ENCODE assay signal across 26 cellular contexts in genomic region chr2:222761888-222762287, GRCh38.
"Had no signal": no experiment of that assay in that cellular context is flagged by ENCODE, and none has a peak within 500 bp of the region (broad histone marks: within the 10 kb centered on the region; RNA-seq: fewer than 3 reads in every experiment).

No MANE protein-coding gene starts in this region.

- H3K4me3 Mint-ChIP-seq: activated naive CD8-positive, alpha-beta T cell treated with anti-CD3 and anti-CD28 coated beads for 36 hours; memory B cell; naive thymus-derived CD8-positive, alpha-beta T cell; stimulated activated naive B cell treated with anti-CD40 and anti-IgM and Interleukin-4, amounts not matched to agents 10 μg/mL and 1 μg/mL and 100 μg/mL, for 72 hours had no signal

- H3K4me1 Mint-ChIP-seq: activated naive CD8-positive, alpha-beta T cell treated with anti-CD3 and anti-CD28 coated beads for 36 hours; memory B cell; naive thymus-derived CD8-positive, alpha-beta T cell; stimulated activated naive B cell treated with anti-CD40 and anti-IgM and Interleukin-4, amounts not matched to agents 10 μg/mL and 1 μg/mL and 100 μg/mL, for 72 hours had no signal

- DNase-seq: activated CD4-positive, alpha-beta T cell treated with anti-CD3 and anti-CD28 coated beads for 48 hours; activated CD4-positive, alpha-beta T cell treated with anti-CD3 and anti-CD28 coated beads, Interleukin-2, amount 50 U/mL, for 48 hours; activated CD8-positive, alpha-beta memory T cell treated with anti-CD3 and anti-CD28 coated beads for 24 hours; activated effector memory CD4-positive, alpha-beta T cell treated with Interleukin-2 at 50 U/mL for 16 hours; activated naive CD4-positive, alpha-beta T cell treated with Interleukin-2 at 50 U/mL for 16 hours; activated naive CD8-positive, alpha-beta T cell treated with anti-CD3 and anti-CD28 coated beads for 36 hours; adrenal gland; aorta; brain microvascular endothelial cell; caudate nucleus; foreskin fibroblast; head of caudate nucleus; hippocampal formation; kidney; midbrain; naive thymus-derived CD8-positive, alpha-beta T cell; ovary; psoas muscle; stimulated activated CD4-positive, alpha-beta T cell treated with anti-CD3 and anti-CD28 coated beads, Interleukin-15, amount 100 ng/mL, for 24 hours; stimulated activated CD4-positive, alpha-beta T cell treated with anti-CD3 and anti-CD28 coated beads, Interleukin-2, amount 100 ng/mL, for 24 hours; stimulated activated naive B cell treated with anti-CD40 and anti-IgM and Interleukin-4, amounts not matched to agents 10 μg/mL and 1 μg/mL and 100 μg/mL, for 72 hours; tibial artery; upper lobe of right lung had no signal

- H3K4me3 ChIP-seq: adrenal gland, ovary, psoas muscle, suprapubic skin, tibial artery, upper lobe of right lung had no signal

- H3K27ac Mint-ChIP-seq: activated naive CD8-positive, alpha-beta T cell treated with anti-CD3 and anti-CD28 coated beads for 36 hours; memory B cell; naive thymus-derived CD8-positive, alpha-beta T cell; stimulated activated naive B cell treated with anti-CD40 and anti-IgM and Interleukin-4, amounts not matched to agents 10 μg/mL and 1 μg/mL and 100 μg/mL, for 72 hours had no signal

- H3K27ac ChIP-seq: adrenal gland, brain microvascular endothelial cell, ovary, psoas muscle, suprapubic skin, tibial artery, upper lobe of right lung, VCaP had no signal

- ATAC-seq: naive thymus-derived CD8-positive, alpha-beta T cell; psoas muscle; stimulated activated naive B cell treated with anti-CD40 and anti-IgM and Interleukin-4, amounts not matched to agents 10 μg/mL and 1 μg/mL and 100 μg/mL, for 72 hours; upper lobe of right lung had no signal

- H3K9me3 ChIP-seq: adrenal gland, ovary, psoas muscle, suprapubic skin, tibial artery, upper lobe of right lung had no signal

- H3K9me3 Mint-ChIP-seq: activated naive CD8-positive, alpha-beta T cell treated with anti-CD3 and anti-CD28 coated beads for 36 hours; memory B cell; naive thymus-derived CD8-positive, alpha-beta T cell; stimulated activated naive B cell treated with anti-CD40 and anti-IgM and Interleukin-4, amounts not matched to agents 10 μg/mL and 1 μg/mL and 100 μg/mL, for 72 hours had no signal

- H3K4me1 ChIP-seq: adrenal gland, psoas muscle, suprapubic skin, tibial artery, upper lobe of right lung had no signal

- H3K27me3 ChIP-seq: adrenal gland, brain microvascular endothelial cell, ovary, suprapubic skin, tibial artery, upper lobe of right lung had no signal

- H3K27me3 Mint-ChIP-seq: activated naive CD8-positive, alpha-beta T cell treated with anti-CD3 and anti-CD28 coated beads for 36 hours; stimulated activated naive B cell treated with anti-CD40 and anti-IgM and Interleukin-4, amounts not matched to agents 10 μg/mL and 1 μg/mL and 100 μg/mL, for 72 hours had no signal

- H3K36me3 ChIP-seq: adrenal gland, brain microvascular endothelial cell, ovary, suprapubic skin, tibial artery, upper lobe of right lung had no signal
